ENCODE assay signal across 25 cellular contexts in genomic region chr17:34375598-34375997, GRCh38. TPM values are rescaled to one million over a fixed set of nuclear protein-coding genes. Genes with fewer than 3 reads are reported as not detected.
"Had no signal": no experiment of that assay in that cellular context is flagged by ENCODE, and none has a peak within 500 bp of the region (broad histone marks: within the 10 kb centered on the region; RNA-seq: fewer than 3 reads in every experiment).

No MANE protein-coding gene starts in this region.

- H3K27me3 ChIP-seq: body of pancreas, cardiac muscle cell, neural progenitor cell, sigmoid colon, transverse colon, uterus had no signal

- H3K4me3 Mint-ChIP-seq: activated naive CD4-positive, alpha-beta T cell treated with anti-CD3 and anti-CD28 coated beads, Interleukin-2, amount 50 U/mL, for 24 hours; naive thymus-derived CD8-positive, alpha-beta T cell; neural progenitor cell; stimulated activated naive B cell treated with anti-CD40 and anti-IgM and Interleukin-4, amounts not matched to agents 10 μg/mL and 1 μg/mL and 100 μg/mL, for 72 hours; WTC11 had no signal

- H3K9me3 Mint-ChIP-seq: activated naive CD4-positive, alpha-beta T cell treated with anti-CD3 and anti-CD28 coated beads, Interleukin-2, amount 50 U/mL, for 24 hours; naive thymus-derived CD8-positive, alpha-beta T cell; neural progenitor cell; stimulated activated naive B cell treated with anti-CD40 and anti-IgM and Interleukin-4, amounts not matched to agents 10 μg/mL and 1 μg/mL and 100 μg/mL, for 72 hours; WTC11 had no signal

- DNase-seq: activated CD4-positive, alpha-beta T cell treated with anti-CD3 and anti-CD28 coated beads, Interleukin-2, amount 50 U/mL, for 48 hours; activated gamma-delta T cell; activated T-cell treated with anti-CD3 and anti-CD28 coated beads for 4 hours; anterior cingulate cortex; body of pancreas; foreskin melanocyte; sigmoid colon; stimulated activated CD4-positive, alpha-beta T cell treated with anti-CD3 and anti-CD28 coated beads, Interleukin-15, amount 100 ng/mL, for 24 hours; stimulated activated naive B cell treated with anti-CD40 and anti-IgM and Interleukin-4, amounts not matched to agents 10 μg/mL and 1 μg/mL and 100 μg/mL, for 72 hours; transverse colon; uterus had no signal

- H3K4me1 ChIP-seq: body of pancreas, neural progenitor cell, uterus had no signal

- H3K36me3 Mint-ChIP-seq: activated naive CD4-positive, alpha-beta T cell treated with anti-CD3 and anti-CD28 coated beads, Interleukin-2, amount 50 U/mL, for 24 hours; naive thymus-derived CD8-positive, alpha-beta T cell; neural progenitor cell; WTC11 had no signal

- H3K4me2 ChIP-seq: neural progenitor cell, smooth muscle cell had no signal

- H2AFZ ChIP-seq: neural progenitor cell had no signal

- ATAC-seq: body of pancreas; left lobe of liver; naive thymus-derived CD8-positive, alpha-beta T cell; stimulated activated naive B cell treated with anti-CD40 and anti-IgM and Interleukin-4, amounts not matched to agents 10 μg/mL and 1 μg/mL and 100 μg/mL, for 72 hours; WTC11 had no signal

- H3K27ac Mint-ChIP-seq: activated naive CD4-positive, alpha-beta T cell treated with anti-CD3 and anti-CD28 coated beads, Interleukin-2, amount 50 U/mL, for 24 hours; naive thymus-derived CD8-positive, alpha-beta T cell; neural progenitor cell; stimulated activated naive B cell treated with anti-CD40 and anti-IgM and Interleukin-4, amounts not matched to agents 10 μg/mL and 1 μg/mL and 100 μg/mL, for 72 hours; WTC11 had no signal

- H3K9me3 ChIP-seq: body of pancreas, sigmoid colon, transverse colon, uterus had no signal

- H3K27me3 Mint-ChIP-seq: activated naive CD4-positive, alpha-beta T cell treated with anti-CD3 and anti-CD28 coated beads, Interleukin-2, amount 50 U/mL, for 24 hours; stimulated activated naive B cell treated with anti-CD40 and anti-IgM and Interleukin-4, amounts not matched to agents 10 μg/mL and 1 μg/mL and 100 μg/mL, for 72 hours had no signal

- H3K4me1 Mint-ChIP-seq: neural progenitor cell had no signal

- H3K27ac ChIP-seq: body of pancreas, cardiac muscle cell, neural progenitor cell, sigmoid colon, transverse colon, uterus had no signal

- H3K9ac ChIP-seq: neural progenitor cell had no signal

RNA-seq across cellular contexts. Expression of gene CCL1, which starts 12.6 kb away (rescaled TPM):
- total RNA-seq: body of pancreas; cardiac muscle cell; cerebellum; kidney epithelial cell; left lobe of liver; lung; naive thymus-derived CD8-positive, alpha-beta T cell; omental fat pad; posterior vena cava; renal cortical epithelial cell; sigmoid colon; smooth muscle cell; temporal lobe; transverse colon; uterus; WTC11 had no signal

RNA-seq across cellular contexts. Expression of gene CCL13, which starts 19.3 kb away (rescaled TPM):
- total RNA-seq: body of pancreas; cardiac muscle cell; kidney epithelial cell; left lobe of liver; naive thymus-derived CD8-positive, alpha-beta T cell; renal cortical epithelial cell; smooth muscle cell; WTC11 had no signal

RNA-seq across cellular contexts. Expression of gene CCL8, which starts 56.4 kb away (rescaled TPM):
- total RNA-seq: body of pancreas; cardiac muscle cell; kidney epithelial cell; left lobe of liver; naive thymus-derived CD8-positive, alpha-beta T cell; renal cortical epithelial cell; smooth muscle cell; WTC11 had no signal
